28 cellular contexts compared by ENCODE assay signal in the genomic region with DNA sequence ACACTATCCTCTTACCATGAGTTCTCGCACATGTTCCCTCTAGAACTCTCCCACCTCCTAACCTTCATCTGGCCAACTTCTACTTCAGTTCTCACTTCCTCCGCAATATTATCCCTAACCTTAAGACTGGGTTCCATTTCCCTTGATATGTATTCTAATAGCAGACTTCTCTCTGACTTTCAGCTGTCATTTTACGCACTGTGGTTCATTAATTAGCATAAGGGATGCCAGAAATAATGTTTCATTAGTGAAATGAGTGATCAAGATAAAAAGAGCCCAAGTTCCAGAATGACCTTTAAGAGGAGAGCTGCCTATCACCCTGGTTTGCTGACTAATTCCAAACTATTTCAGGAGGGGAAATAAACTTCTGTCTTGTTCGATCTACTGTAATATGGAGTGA.
A peak's percentile ranks its signal among the peaks of the same experiment; 100 is the strongest.
DNase-seq lines count a peak whose midpoint lies in the region; ATAC-seq and TF ChIP-seq lines count a peak whose summit lies in the region.
"Had no signal": no experiment of that assay in that cellular context is flagged by ENCODE, and none has a peak within 500 bp of the region (broad histone marks: within the 10 kb centered on the region; RNA-seq: fewer than 3 reads in every experiment).

No MANE protein-coding gene starts in this region.

- H3K4me1 Mint-ChIP-seq in activated CD4-positive, alpha-beta T cell treated with anti-CD3 and anti-CD28 coated beads for 36 hours, result no peaks in the 10 kb centered on the region
- H3K4me1 Mint-ChIP-seq: CD14-positive monocyte had no signal

- H3K27me3 ChIP-seq in upper lobe of right lung, result no peaks in the 10 kb centered on the region

- no peak overlapping the region for H3K4me3 Mint-ChIP-seq in activated CD4-positive, alpha-beta T cell treated with anti-CD3 and anti-CD28 coated beads for 36 hours
- H3K4me3 Mint-ChIP-seq: activated T-cell treated with anti-CD3 and anti-CD28 coated beads, Interleukin-2, amount 50 U/mL, for 4 hours; brain; CD14-positive monocyte had no signal

- H3K27ac Mint-ChIP-seq in activated CD4-positive, alpha-beta T cell treated with anti-CD3 and anti-CD28 coated beads for 36 hours, result no peak overlapping the region
- H3K27ac Mint-ChIP-seq: brain, CD14-positive monocyte had no signal

- H3K27ac ChIP-seq in upper lobe of right lung, result no peak overlapping the region
- H3K27ac ChIP-seq: 22Rv1, left ventricle myocardium inferior had no signal

- H3K27me3 Mint-ChIP-seq in activated CD4-positive, alpha-beta T cell treated with anti-CD3 and anti-CD28 coated beads for 36 hours, result peaks cover 11% of the 10 kb centered on the region
- H3K27me3 Mint-ChIP-seq: brain had no signal

- peak; percentile 42 for ATAC-seq in activated CD4-positive, alpha-beta T cell treated with anti-CD3 and anti-CD28 coated beads for 36 hours
- peak; percentile 51 for ATAC-seq in HG03159 (IDR thresholded peaks at IDR 0.05; ENCODE audit: unreplicated experiment)
- peak; percentile 32 for ATAC-seq in stimulated activated naive CD8-positive, alpha-beta T cell treated with anti-CD3 and anti-CD28 coated beads, Interleukin-15, Interleukin-2, amounts not matched to agents 100 U/mL and 50 U/mL, for 24 hours
- ATAC-seq in GM19397 (IDR thresholded peaks at IDR 0.05; ENCODE audit: unreplicated experiment), result no peak
- no peak for ATAC-seq in upper lobe of right lung
- ATAC-seq: activated T-cell treated with anti-CD3 and anti-CD28 coated beads, Interleukin-2, amount 50 U/mL, for 4 hours; right cardiac atrium; SK-N-SH treated with all-trans-retinoic acid at 6 μM for 48 hours had no signal

- H3K36me3 ChIP-seq in upper lobe of right lung, result no peaks in the 10 kb centered on the region
- H3K36me3 ChIP-seq: left ventricle myocardium inferior had no signal

- CTCF ChIA-PET in activated CD4-positive, alpha-beta T cell treated with anti-CD3 and anti-CD28 coated beads for 36 hours (lab: Charles Lee), result no interaction called here

- no peaks in the 10 kb centered on the region for H3K36me3 Mint-ChIP-seq in activated CD4-positive, alpha-beta T cell treated with anti-CD3 and anti-CD28 coated beads for 36 hours (ENCODE audit: low read depth)
- H3K36me3 Mint-ChIP-seq: CD14-positive monocyte had no signal

- no peaks in the 10 kb centered on the region for H3K4me1 ChIP-seq in upper lobe of right lung

- no peak for TF ChIP-seq CTCF in GM20000 (IDR thresholded peaks at IDR 0.05; ENCODE audit: extremely low read depth, missing control alignments)
- TF ChIP-seq CTCF in upper lobe of right lung (IDR thresholded peaks at IDR 0.05), result no peak

- H3K9me3 ChIP-seq in upper lobe of right lung, result no peaks in the 10 kb centered on the region
- H3K9me3 ChIP-seq: left ventricle myocardium inferior had no signal

- H3K4me3 ChIP-seq in upper lobe of right lung, result no peak overlapping the region
- H3K4me3 ChIP-seq: left ventricle myocardium inferior had no signal

- no peaks in the 10 kb centered on the region for H3K9me3 Mint-ChIP-seq in activated CD4-positive, alpha-beta T cell treated with anti-CD3 and anti-CD28 coated beads for 36 hours (ENCODE audit: low read depth)
- H3K9me3 Mint-ChIP-seq: activated T-cell treated with anti-CD3 and anti-CD28 coated beads, Interleukin-2, amount 50 U/mL, for 4 hours had no signal

- POLR2A ChIA-PET in activated CD4-positive, alpha-beta T cell treated with anti-CD3 and anti-CD28 coated beads for 36 hours (lab: Charles Lee), result no interaction called here

- intact Hi-C loops in activated CD4-positive, alpha-beta T cell treated with anti-CD3 and anti-CD28 coated beads for 36 hours (cut with DNase I, micrococcal nuclease), result no loop called here
- intact Hi-C loops in upper lobe of right lung (cut with DNase I), result no loop called here

- no peak for DNase-seq in activated CD4-positive, alpha-beta T cell treated with anti-CD3 and anti-CD28 coated beads for 36 hours
- no peak for DNase-seq in activated CD4-positive, alpha-beta T cell treated with anti-CD3 and anti-CD28 coated beads, Interleukin-2, amount 50 U/mL, for 4 hours
- DNase-seq in GM20000 (ENCODE audit: low spot score) (peak; percentile 29), SHP77 treated with DMSO at 0.1 percent for 48 hours (lab: John Stamatoyannopoulos, UW) (no peak), upper lobe of right lung (no peak)
- DNase-seq in stimulated activated naive CD8-positive, alpha-beta T cell treated with anti-CD3 and anti-CD28 coated beads, Interleukin-15, Interleukin-2, amounts not matched to agents 100 U/mL and 50 U/mL, for 24 hours, result no peak
- DNase-seq: activated CD4-positive, alpha-beta T cell treated with anti-CD3 and anti-CD28 coated beads for 1 hour; activated naive CD4-positive, alpha-beta T cell treated with Interleukin-2 at 50 U/mL for 16 hours; activated T-cell treated with anti-CD3 and anti-CD28 coated beads, Interleukin-2, amount 50 U/mL, for 4 hours; DMS79; GDM1; Karpas-422; left ventricle myocardium inferior; mesendoderm; NCI-H1436; NCI-H446; NCI-H774; OCI-M1; posterior cingulate gyrus; right cardiac atrium; stimulated activated CD4-positive, alpha-beta T cell treated with anti-CD3 and anti-CD28 coated beads, Interleukin-2, amount 100 ng/mL, for 24 hours; substantia nigra had no signal

Comparison
In these comparisons a context has a peak if more than half of its experiments do, and no peak if none do; other contexts are left out.
1. ATAC-seq: peak in activated CD4-positive, alpha-beta T cell treated with anti-CD3 and anti-CD28 coated beads for 36 hours (single experiment), HG03159 (single experiment) and stimulated activated naive CD8-positive, alpha-beta T cell treated with anti-CD3 and anti-CD28 coated beads, Interleukin-15, Interleukin-2, amounts not matched to agents 100 U/mL and 50 U/mL, for 24 hours (single experiment); none in GM19397 (single experiment) and upper lobe of right lung (single experiment).